ENCODE assay signal across 1 cellular context in the genomic region with DNA sequence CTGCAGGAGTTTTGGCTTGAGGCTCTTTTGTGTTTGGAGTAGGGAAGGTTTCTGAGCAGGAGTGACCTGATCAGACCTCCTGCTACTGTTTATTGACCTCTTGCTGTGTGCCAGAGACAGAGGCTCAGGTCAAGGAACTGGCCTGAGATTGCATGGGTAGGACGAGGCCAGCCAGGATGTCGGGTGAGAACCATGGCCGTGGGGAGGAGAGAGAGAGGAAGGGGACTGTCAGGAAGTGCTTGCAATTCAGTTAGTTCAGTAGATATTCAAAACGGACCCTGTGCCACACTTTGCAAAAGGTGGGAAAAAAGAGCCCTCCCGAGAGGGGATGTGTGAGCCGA.
TF ChIP-seq lines count a peak whose summit lies in the region.

No MANE protein-coding gene starts in this region.

TF ChIP-seq in HepG2, 621 proteins besides CTCF, POLR2A, EP300 and RAD21:
- TF ChIP-seq ZNF724P (CRISPR knock-in tag; IDR thresholded peaks at IDR 0.05; ENCODE audit: borderline replicate concordance) (no peak), ZNF317 (CRISPR knock-in tag; IDR thresholded peaks at IDR 0.05) (no peak), NRL (CRISPR knock-in tag; IDR thresholded peaks at IDR 0.05; ENCODE audit: borderline replicate concordance) (no peak), SIN3A (IDR thresholded peaks at IDR 0.05; ENCODE audit: borderline replicate concordance, low read depth, low read length) (no peak), ZNF720 (CRISPR knock-in tag; IDR thresholded peaks at IDR 0.05) (no peak), ZNF556 (CRISPR knock-in tag; IDR thresholded peaks at IDR 0.05; ENCODE audit: borderline replicate concordance) (no peak), ZSCAN25 (CRISPR knock-in tag; IDR thresholded peaks at IDR 0.05) (no peak), ATF1 (CRISPR knock-in tag; IDR thresholded peaks at IDR 0.05) (no peak), ZFP62 (CRISPR knock-in tag; IDR thresholded peaks at IDR 0.05) (no peak), NR2F1 (CRISPR knock-in tag; IDR thresholded peaks at IDR 0.05) (no peak), ZNF431 (CRISPR knock-in tag; IDR thresholded peaks at IDR 0.05; ENCODE audit: borderline replicate concordance, low read depth) (no peak)
- TF ChIP-seq, protein P1, sequence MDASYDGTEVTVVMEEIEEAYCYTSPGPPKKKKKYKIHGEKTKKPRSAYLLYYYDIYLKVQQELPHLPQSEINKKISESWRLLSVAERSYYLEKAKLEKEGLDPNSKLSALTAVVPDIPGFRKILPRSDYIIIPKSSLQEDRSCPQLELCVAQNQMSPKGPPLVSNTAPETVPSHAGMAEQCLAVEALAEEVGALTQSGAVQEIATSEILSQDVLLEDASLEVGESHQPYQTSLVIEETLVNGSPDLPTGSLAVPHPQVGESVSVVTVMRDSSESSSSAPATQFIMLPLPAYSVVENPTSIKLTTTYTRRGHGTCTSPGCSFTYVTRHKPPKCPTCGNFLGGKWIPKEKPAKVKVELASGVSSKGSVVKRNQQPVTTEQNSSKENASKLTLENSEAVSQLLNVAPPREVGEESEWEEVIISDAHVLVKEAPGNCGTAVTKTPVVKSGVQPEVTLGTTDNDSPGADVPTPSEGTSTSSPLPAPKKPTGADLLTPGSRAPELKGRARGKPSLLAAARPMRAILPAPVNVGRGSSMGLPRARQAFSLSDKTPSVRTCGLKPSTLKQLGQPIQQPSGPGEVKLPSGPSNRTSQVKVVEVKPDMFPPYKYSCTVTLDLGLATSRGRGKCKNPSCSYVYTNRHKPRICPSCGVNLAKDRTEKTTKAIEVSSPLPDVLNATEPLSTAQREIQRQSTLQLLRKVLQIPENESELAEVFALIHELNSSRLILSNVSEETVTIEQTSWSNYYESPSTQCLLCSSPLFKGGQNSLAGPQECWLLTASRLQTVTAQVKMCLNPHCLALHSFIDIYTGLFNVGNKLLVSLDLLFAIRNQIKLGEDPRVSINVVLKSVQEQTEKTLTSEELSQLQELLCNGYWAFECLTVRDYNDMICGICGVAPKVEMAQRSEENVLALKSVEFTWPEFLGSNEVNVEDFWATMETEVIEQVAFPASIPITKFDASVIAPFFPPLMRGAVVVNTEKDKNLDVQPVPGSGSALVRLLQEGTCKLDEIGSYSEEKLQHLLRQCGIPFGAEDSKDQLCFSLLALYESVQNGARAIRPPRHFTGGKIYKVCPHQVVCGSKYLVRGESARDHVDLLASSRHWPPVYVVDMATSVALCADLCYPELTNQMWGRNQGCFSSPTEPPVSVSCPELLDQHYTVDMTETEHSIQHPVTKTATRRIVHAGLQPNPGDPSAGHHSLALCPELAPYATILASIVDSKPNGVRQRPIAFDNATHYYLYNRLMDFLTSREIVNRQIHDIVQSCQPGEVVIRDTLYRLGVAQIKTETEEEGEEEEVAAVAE (CRISPR knock-in tag; IDR thresholded peaks at IDR 0.05; ENCODE audit: borderline replicate concordance) = no peak
- TF ChIP-seq, protein P2, sequence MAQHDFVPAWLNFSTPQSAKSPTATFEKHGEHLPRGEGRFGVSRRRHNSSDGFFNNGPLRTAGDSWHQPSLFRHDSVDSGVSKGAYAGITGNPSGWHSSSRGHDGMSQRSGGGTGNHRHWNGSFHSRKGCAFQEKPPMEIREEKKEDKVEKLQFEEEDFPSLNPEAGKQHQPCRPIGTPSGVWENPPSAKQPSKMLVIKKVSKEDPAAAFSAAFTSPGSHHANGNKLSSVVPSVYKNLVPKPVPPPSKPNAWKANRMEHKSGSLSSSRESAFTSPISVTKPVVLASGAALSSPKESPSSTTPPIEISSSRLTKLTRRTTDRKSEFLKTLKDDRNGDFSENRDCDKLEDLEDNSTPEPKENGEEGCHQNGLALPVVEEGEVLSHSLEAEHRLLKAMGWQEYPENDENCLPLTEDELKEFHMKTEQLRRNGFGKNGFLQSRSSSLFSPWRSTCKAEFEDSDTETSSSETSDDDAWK (CRISPR knock-in tag; IDR thresholded peaks at IDR 0.05) = no peak
- TF ChIP-seq, protein P3, sequence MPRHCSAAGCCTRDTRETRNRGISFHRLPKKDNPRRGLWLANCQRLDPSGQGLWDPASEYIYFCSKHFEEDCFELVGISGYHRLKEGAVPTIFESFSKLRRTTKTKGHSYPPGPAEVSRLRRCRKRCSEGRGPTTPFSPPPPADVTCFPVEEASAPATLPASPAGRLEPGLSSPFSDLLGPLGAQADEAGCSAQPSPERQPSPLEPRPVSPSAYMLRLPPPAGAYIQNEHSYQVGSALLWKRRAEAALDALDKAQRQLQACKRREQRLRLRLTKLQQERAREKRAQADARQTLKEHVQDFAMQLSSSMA (CRISPR knock-in tag; IDR thresholded peaks at IDR 0.05) = no peak
TF ChIP-seq in HepG2: peak in this region for 0.
